ENCODE assay signal across 16 cellular contexts in genomic region chr3:18436213-18436612, GRCh38. TPM values are rescaled to one million over a fixed set of nuclear protein-coding genes. Genes with fewer than 3 reads are reported as not detected.
DNase-seq lines count a peak whose midpoint lies in the region; ATAC-seq lines count a peak whose summit lies in the region.
"Had no signal": no experiment of that assay in that cellular context is flagged by ENCODE, and none has a peak within 500 bp of the region (broad histone marks: within the 10 kb centered on the region; RNA-seq: fewer than 3 reads in every experiment).

No MANE protein-coding gene starts in this region.

- no peak for ATAC-seq in activated T-cell treated with anti-CD3 and anti-CD28 coated beads, Interleukin-2, amount 50 U/mL, for 72 hours (replicated peaks in 1 of 2)
- ATAC-seq in activated T-helper 17 cell treated with anti-CD3 and anti-CD28 coated beads, Interleukin-2, amount 50 U/mL, for 72 hours (replicated peaks) = no peak
- no peak for ATAC-seq in stimulated activated naive B cell treated with anti-CD40 and anti-IgM and Interleukin-4, amounts not matched to agents 10 μg/mL and 1 μg/mL and 100 μg/mL, for 72 hours (replicated peaks)
- no peak for ATAC-seq in GM21381 (IDR thresholded peaks at IDR 0.05; ENCODE audit: unreplicated experiment)
- ATAC-seq: heart right ventricle, lower lobe of right lung had no signal

- peak overlapping the region; percentile 100 for H3K27ac Mint-ChIP-seq in activated T-cell treated with anti-CD3 and anti-CD28 coated beads, Interleukin-2, amount 50 U/mL, for 72 hours
- H3K27ac Mint-ChIP-seq in activated T-helper 17 cell treated with anti-CD3 and anti-CD28 coated beads, Interleukin-2, amount 50 U/mL, for 72 hours = peak overlapping the region; percentile 89
- H3K27ac Mint-ChIP-seq in stimulated activated naive B cell treated with anti-CD40 and anti-IgM and Interleukin-4, amounts not matched to agents 10 μg/mL and 1 μg/mL and 100 μg/mL, for 72 hours = peak overlapping the region; percentile 2
- H3K27ac Mint-ChIP-seq: brain had no signal

- H3K27me3 Mint-ChIP-seq in activated T-cell treated with anti-CD3 and anti-CD28 coated beads, Interleukin-2, amount 50 U/mL, for 72 hours (ENCODE audit: low read depth) = no peaks in the 10 kb centered on the region
- no peaks in the 10 kb centered on the region for H3K27me3 Mint-ChIP-seq in activated T-helper 17 cell treated with anti-CD3 and anti-CD28 coated beads, Interleukin-2, amount 50 U/mL, for 72 hours
- H3K27me3 Mint-ChIP-seq in stimulated activated naive B cell treated with anti-CD40 and anti-IgM and Interleukin-4, amounts not matched to agents 10 μg/mL and 1 μg/mL and 100 μg/mL, for 72 hours = no peaks in the 10 kb centered on the region

- peaks cover 30 to 80% of the 10 kb centered on the region in 2 donors for H3K36me3 Mint-ChIP-seq in activated T-cell treated with anti-CD3 and anti-CD28 coated beads, Interleukin-2, amount 50 U/mL, for 72 hours (ENCODE audit: insufficient read depth in 2 of 2)
- H3K36me3 Mint-ChIP-seq in activated T-helper 17 cell treated with anti-CD3 and anti-CD28 coated beads, Interleukin-2, amount 50 U/mL, for 72 hours (ENCODE audit: low read depth) = peaks cover 99% of the 10 kb centered on the region
- H3K36me3 Mint-ChIP-seq in stimulated activated naive B cell treated with anti-CD40 and anti-IgM and Interleukin-4, amounts not matched to agents 10 μg/mL and 1 μg/mL and 100 μg/mL, for 72 hours = peaks cover 0 to 12% of the 10 kb centered on the region in 2 donors
- H3K36me3 Mint-ChIP-seq: brain had no signal

- H3K9me3 Mint-ChIP-seq in activated T-cell treated with anti-CD3 and anti-CD28 coated beads, Interleukin-2, amount 50 U/mL, for 72 hours = no peaks in the 10 kb centered on the region
- H3K9me3 Mint-ChIP-seq in activated T-helper 17 cell treated with anti-CD3 and anti-CD28 coated beads, Interleukin-2, amount 50 U/mL, for 72 hours = no peaks in the 10 kb centered on the region
- H3K9me3 Mint-ChIP-seq in stimulated activated naive B cell treated with anti-CD40 and anti-IgM and Interleukin-4, amounts not matched to agents 10 μg/mL and 1 μg/mL and 100 μg/mL, for 72 hours = no peaks in the 10 kb centered on the region
- H3K9me3 Mint-ChIP-seq: brain had no signal

- H3K4me1 Mint-ChIP-seq in activated T-cell treated with anti-CD3 and anti-CD28 coated beads, Interleukin-2, amount 50 U/mL, for 72 hours (ENCODE audit: low read depth) = peaks cover 18% of the 10 kb centered on the region
- H3K4me1 Mint-ChIP-seq in activated T-helper 17 cell treated with anti-CD3 and anti-CD28 coated beads, Interleukin-2, amount 50 U/mL, for 72 hours = peaks cover 22% of the 10 kb centered on the region
- H3K4me1 Mint-ChIP-seq in stimulated activated naive B cell treated with anti-CD40 and anti-IgM and Interleukin-4, amounts not matched to agents 10 μg/mL and 1 μg/mL and 100 μg/mL, for 72 hours = peaks cover 21 to 57% of the 10 kb centered on the region in 2 donors
- H3K4me1 Mint-ChIP-seq: brain had no signal

- peak overlapping the region; percentile 81 to 89 for H3K4me3 Mint-ChIP-seq in activated T-cell treated with anti-CD3 and anti-CD28 coated beads, Interleukin-2, amount 50 U/mL, for 72 hours
- peak overlapping the region; percentile 83 for H3K4me3 Mint-ChIP-seq in activated T-helper 17 cell treated with anti-CD3 and anti-CD28 coated beads, Interleukin-2, amount 50 U/mL, for 72 hours
- peak overlapping the region in 1 of 2 donors; percentile 26 for H3K4me3 Mint-ChIP-seq in stimulated activated naive B cell treated with anti-CD40 and anti-IgM and Interleukin-4, amounts not matched to agents 10 μg/mL and 1 μg/mL and 100 μg/mL, for 72 hours
- H3K4me3 Mint-ChIP-seq: brain had no signal

- DNase-seq in activated T-cell treated with anti-CD3 and anti-CD28 coated beads, Interleukin-2, amount 50 U/mL, for 72 hours = no peak
- no peak for DNase-seq in activated T-cell treated with anti-CD3 and anti-CD28 coated beads, Interleukin-2, amount 50 U/mL, for 48 hours
- DNase-seq in NCI-H146 (lab: John Stamatoyannopoulos, UW) = peak; percentile 21
- DNase-seq in stimulated activated naive B cell treated with anti-CD40 and anti-IgM and Interleukin-4, amounts not matched to agents 10 μg/mL and 1 μg/mL and 100 μg/mL, for 72 hours = no peak
- DNase-seq in NCI-H1092 treated with DMSO at 0.1 percent for 48 hours (lab: John Stamatoyannopoulos, UW) = no peak
- DNase-seq: colonic mucosa, heart right ventricle, IMR-90, lower lobe of right lung, MG63, NCI-H187, NCI-H446 treated with DMSO at 0.1 percent for 48 hours, tibial artery had no signal

RNA-seq across cellular contexts. Expression of gene SATB1, which starts 11.1 kb away (rescaled TPM):
- 100 to 1,000 TPM; 716 to 962 TPM for total RNA-seq in activated T-cell treated with anti-CD3 and anti-CD28 coated beads, Interleukin-2, amount 50 U/mL, for 72 hours
- 100 to 1,000 TPM; 414 to 494 TPM for total RNA-seq in activated T-helper 17 cell treated with anti-CD3 and anti-CD28 coated beads, Interleukin-2, amount 50 U/mL, for 72 hours

Comparison
In these comparisons a context has a peak if more than half of its experiments do, and no peak if none do; other contexts are left out.
1. H3K27ac Mint-ChIP-seq: peak in every context shown above with its lines; median percentile 100 in activated T-cell treated with anti-CD3 and anti-CD28 coated beads, Interleukin-2, amount 50 U/mL, for 72 hours; 89 in activated T-helper 17 cell treated with anti-CD3 and anti-CD28 coated beads, Interleukin-2, amount 50 U/mL, for 72 hours; 2 in stimulated activated naive B cell treated with anti-CD40 and anti-IgM and Interleukin-4, amounts not matched to agents 10 μg/mL and 1 μg/mL and 100 μg/mL, for 72 hours.